Comparison of ENCODE assay signal across 9 cellular contexts in genomic region chr4:164977243-164978164, GRCh38. TPM values are rescaled to one million over a fixed set of nuclear protein-coding genes. Genes with fewer than 3 reads are reported as not detected.
DNase-seq lines count a peak whose midpoint lies in the region; ATAC-seq, FAIRE-seq and TF ChIP-seq lines count a peak whose summit lies in the region.
"Had no signal": no experiment of that assay in that cellular context is flagged by ENCODE, and none has a peak within 500 bp of the region (broad histone marks: within the 10 kb centered on the region; RNA-seq: fewer than 3 reads in every experiment).

Gene TRIM61 (minus strand): TSS chr4:164977657. CDS start chr4:164970002, 7,655 bp downstream.

- WGBS in mesodermal cell (ENCODE audit: insufficient coverage in 2 of 2), 2 experiments: 76 to 80% methylated on average over 20 to 21 of the region's 27 CpGs

- no peaks in the 10 kb centered on the region for H3K9me2 ChIP-seq in PC-3 (replicated peaks; ENCODE audit: low read length)

- H3K4me1 ChIP-seq in mesodermal cell (ENCODE audit: control insufficient read depth, insufficient read depth, low read length, poor library complexity, severe bottlenecking) (no peaks in the 10 kb centered on the region), PC-3 (ENCODE audit: insufficient read depth, low read length) (no peaks in the 10 kb centered on the region)

- H3K27ac ChIP-seq in brain microvascular endothelial cell: no peak within 1 kb of the TSS
- no peak within 1 kb of the TSS for H3K27ac ChIP-seq in mesodermal cell (ENCODE audit: low read depth, low read length, severe bottlenecking)
- no peak within 1 kb of the TSS for H3K27ac ChIP-seq in PC-3 (ENCODE audit: low read length)

- DNase-seq in GM12892 (ENCODE audit: insufficient read length): peak; percentile 62
- DNase-seq in T-helper 1 cell: peak in 3 of 5 donors; percentile 4 to 72 (median 12)
- peak; percentile 34 for DNase-seq in brain microvascular endothelial cell
- peak; percentile 76 for DNase-seq in stimulated activated CD8-positive, alpha-beta memory T cell treated with anti-CD3 and anti-CD28 coated beads, Interleukin-4, amount 100 ng/mL, for 48 hours
- no peak for DNase-seq in PC-3
- no peak for DNase-seq in A172 (ENCODE audit: low spot score)

- no peak within 1 kb of the TSS for H3K9ac ChIP-seq in PC-3 (ENCODE audit: low read length)

- CTCF ChIA-PET in PC-3 (lab: Charles Lee): no interaction called here

- POLR2A ChIA-PET in PC-3 (lab: Charles Lee; ENCODE audit: unreplicated experiment): no interaction called here

- intact Hi-C loops in PC-3 (cut with micrococcal nuclease): no loop called here

- FAIRE-seq in GM12892 (lab: Jason Lieb, UNC): peak; percentile 65

- peak within 1 kb of the TSS; percentile 64 for H3K4me3 ChIP-seq in brain microvascular endothelial cell (ENCODE audit: low read depth, low read length)
- peak within 1 kb of the TSS; percentile 47 for H3K4me3 ChIP-seq in mesodermal cell (ENCODE audit: extremely low read depth, insufficient read depth, low read length, poor library complexity, severe bottlenecking)
- H3K4me3 ChIP-seq in PC-3 (ENCODE audit: low read length): no peak within 1 kb of the TSS

- H4K20me1 ChIP-seq in PC-3 (ENCODE audit: low read length): no peaks in the 10 kb centered on the region

- H3K4me2 ChIP-seq in PC-3 (ENCODE audit: low read length): no peak within 1 kb of the TSS

- TF ChIP-seq CTCF in brain microvascular endothelial cell (IDR thresholded peaks at IDR 0.05; ENCODE audit: low read depth, low read length, missing control alignments) (no peak), PC-3 (conservative IDR thresholded peaks at IDR 0.05; ENCODE audit: low read depth, low read length) (no peak)

- H3K9me3 ChIP-seq in mesodermal cell (ENCODE audit: control insufficient read depth, low read length) (no peaks in the 10 kb centered on the region), PC-3 (ENCODE audit: low read length) (no peaks in the 10 kb centered on the region)

- peak; percentile 72; the same call in 1 of the 2 replicates for TF ChIP-seq POLR2A in GM12892 (IDR thresholded peaks at IDR 0.05; ENCODE audit: low read depth, low read length)

- no peaks in the 10 kb centered on the region for H3F3A ChIP-seq in PC-3 (ENCODE audit: low read length, unreplicated experiment)

- H3K79me2 ChIP-seq in PC-3 (ENCODE audit: low read length): no peaks in the 10 kb centered on the region

- peak; percentile 100 for ATAC-seq in HG02642 (IDR thresholded peaks at IDR 0.05; ENCODE audit: poor library complexity, unreplicated experiment)
- ATAC-seq in PC-3: no peak
- ATAC-seq: Panc1 had no signal

- H3K36me3 ChIP-seq in brain microvascular endothelial cell (replicated peaks): no peaks in the 10 kb centered on the region
- H3K36me3 ChIP-seq in mesodermal cell (ENCODE audit: control insufficient read depth, insufficient read depth, low read length): no peaks in the 10 kb centered on the region
- H3K36me3 ChIP-seq in PC-3 (ENCODE audit: low read depth, low read length): no peaks in the 10 kb centered on the region

- no peak within 1 kb of the TSS for H2AFZ ChIP-seq in PC-3 (ENCODE audit: low read length)

- no TSS peak for BruUV-seq in PC-3 (replicated peaks; lab: Mats Ljungman, UMichigan)

- H3K27me3 ChIP-seq in brain microvascular endothelial cell (replicated peaks) (no peaks in the 10 kb centered on the region), PC-3 (ENCODE audit: low read length) (no peaks in the 10 kb centered on the region)

- in situ Hi-C loops in brain microvascular endothelial cell (cut with HindIII; ENCODE audit: low pct_ligation_motif_present, low sequenced_read_pairs): no loop called here

RNA-seq across cellular contexts. Expression of gene TRIM61, which starts in this region (rescaled TPM):
- 2.7 TPM for polyA plus RNA-seq in GM12892 (2012; ENCODE audit: missing spikeins)
- 0.85 TPM for polyA plus RNA-seq in mesodermal cell (2013, experiment 1 of 2)
- polyA plus RNA-seq in mesodermal cell (2013, experiment 2 of 2): 1.5 TPM
- not detected in 2 replicates for total RNA-seq in PC-3 (2014; rRNA removed)
- total RNA-seq in A172 (2014; rRNA removed; shearing (Covaris generic)): not detected in 2 replicates

Comparison
In these comparisons a context has a peak if more than half of its experiments do, and no peak if none do; other contexts are left out.
1. DNase-seq: peak in GM12892 (single experiment), T-helper 1 cell (3 of 5), brain microvascular endothelial cell (single experiment) and stimulated activated CD8-positive, alpha-beta memory T cell treated with anti-CD3 and anti-CD28 coated beads, Interleukin-4, amount 100 ng/mL, for 48 hours (single experiment); none in PC-3 (single experiment) and A172 (single experiment).